35 cellular contexts compared by ENCODE assay signal in the genomic region with DNA sequence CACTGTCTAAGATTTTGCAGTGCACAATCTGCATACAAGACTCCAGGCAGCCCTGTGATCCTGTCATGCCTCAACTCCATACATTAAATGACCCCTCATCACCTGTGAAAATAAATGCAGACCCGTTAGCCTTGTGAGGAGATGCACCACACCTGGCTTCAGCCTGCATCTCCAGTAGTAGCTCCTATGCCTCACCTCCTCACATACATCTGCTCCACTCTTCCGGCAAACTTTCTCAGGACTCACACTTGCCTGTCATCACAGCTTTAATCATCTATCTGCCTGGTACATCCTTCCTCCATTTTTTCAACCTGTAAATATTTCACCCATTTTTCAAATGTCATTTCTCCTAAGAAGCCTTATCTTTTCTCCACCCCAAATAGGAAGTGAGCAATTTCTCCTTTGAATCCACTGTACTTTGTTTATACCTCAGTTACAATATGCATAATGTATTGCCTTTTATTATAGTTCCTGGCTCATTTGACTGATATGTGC. TPM values are rescaled to one million over a fixed set of nuclear protein-coding genes. Genes with fewer than 3 reads are reported as not detected.
"Had no signal": no experiment of that assay in that cellular context is flagged by ENCODE, and none has a peak within 500 bp of the region (broad histone marks: within the 10 kb centered on the region; RNA-seq: fewer than 3 reads in every experiment).

No MANE protein-coding gene starts in this region.

- H3K4me2 ChIP-seq: PC-9 had no signal

- DNase-seq: Kasumi-1, KG1, MG63, NCI-H1048, NCI-H1092 treated with DMSO at 0.1 percent for 48 hours, NCI-H1105 treated with DMSO at 0.1 percent for 48 hours, NCI-H1417, NCI-H1436, NCI-H146, NCI-H1694, NCI-H187, NCI-H1930, NCI-H2029 treated with DMSO at 0.1 percent for 48 hours, NCI-H2081 treated with DMSO at 0.1 percent for 48 hours, NCI-H2107, NCI-H2171, NCI-H345, NCI-H446, NCI-H510A treated with DMSO at 0.1 percent for 48 hours, NCI-H524 treated with DMSO at 0.1 percent for 48 hours, NCI-H526 treated with DMSO at 0.1 percent for 48 hours, NCI-H774, PC-9, SHP77, SIG-M5, SJCRH30 had no signal

- H3K4me3 ChIP-seq: MG63, PC-9, SJCRH30, SK-N-MC had no signal

- H3K9me3 ChIP-seq: MG63 had no signal

- ATAC-seq: Panc1, SK-N-SH treated with all-trans-retinoic acid at 6 μM for 48 hours had no signal

- H3K36me3 ChIP-seq: MG63, SJCRH30 had no signal

- H3K27me3 ChIP-seq: MG63, SJCRH30 had no signal

- H3K27ac ChIP-seq: PC-9, RWPE1, SJCRH30, SK-N-MC had no signal

- FAIRE-seq: RCC 7860 had no signal

RNA-seq across cellular contexts. Expression of gene ABCB5, which starts 39.3 kb away (rescaled TPM):
- total RNA-seq: M059J, OCI-LY7, PC-9, Right ventricle myocardium inferior, RPMI7951 had no signal
